Comparison of ENCODE assay signal across 9 cellular contexts in genomic region chr18:48927286-48928080, GRCh38. TPM values are rescaled to one million over a fixed set of nuclear protein-coding genes. Genes with fewer than 3 reads are reported as not detected.
DNase-seq lines count a peak whose midpoint lies in the region; ATAC-seq and TF ChIP-seq lines count a peak whose summit lies in the region.
"Had no signal": no experiment of that assay in that cellular context is flagged by ENCODE, and none has a peak within 500 bp of the region (broad histone marks: within the 10 kb centered on the region; RNA-seq: fewer than 3 reads in every experiment).

No MANE protein-coding gene starts in this region.

- no peak for TF ChIP-seq CTCF in Panc1 (IDR thresholded peaks at IDR 0.05)

- H3K4me3 ChIP-seq in Panc1 (ENCODE audit: low read depth in 2 of 2, low read length in 2 of 2), result no peak overlapping the region
- no peak overlapping the region for H3K4me3 ChIP-seq in right cardiac atrium (ENCODE audit: low read length)

- H3K4me1 ChIP-seq in Panc1 (ENCODE audit: control insufficient read depth, insufficient read depth, low read length), result peaks cover 94% of the 10 kb centered on the region
- H3K4me1 ChIP-seq in right cardiac atrium (ENCODE audit: control insufficient read depth, insufficient read depth, low read length), result peaks cover 70% of the 10 kb centered on the region

- CTCF ChIA-PET in Panc1 (lab: Charles Lee), result interaction anchor here (0.6 kb wide), 1 partner anchor 50 kb away, joined by 3 read pairs; no protein-coding TSS in a partner anchor

- peak; percentile 18 for DNase-seq in activated T-cell treated with anti-CD3 and anti-CD28 coated beads, Interleukin-2, amount 50 U/mL, for 1 hour
- no peak for DNase-seq in activated T-cell treated with anti-CD3 and anti-CD28 coated beads, Interleukin-2, amount 50 U/mL, for 48 hours
- DNase-seq in Panc1 (ENCODE audit: low read depth, low spot score) (no peak), right cardiac atrium (peak in 2 of 3 donors; percentile 50 to 51), dermis blood vessel endothelial cell (no peak)
- DNase-seq: stimulated activated CD4-positive, alpha-beta T cell treated with anti-CD3 and anti-CD28 coated beads, Interleukin-4, amount 100 ng/mL, for 24 hours had no signal

- POLR2A ChIA-PET in Panc1 (lab: Charles Lee), result no interaction called here

- 41% methylated on average over 11 of the region's 11 CpGs for WGBS in right cardiac atrium

- H3K9me3 ChIP-seq in Panc1 (ENCODE audit: control insufficient read depth, insufficient read depth, low read depth, low read length), result no peaks in the 10 kb centered on the region
- no peaks in the 10 kb centered on the region for H3K9me3 ChIP-seq in right cardiac atrium (ENCODE audit: control insufficient read depth, low read length)

- H3K27ac Mint-ChIP-seq in stimulated activated memory B cell treated with anti-CD40 and anti-IgM and Interleukin-4, amounts not matched to agents 10 μg/mL and 1 μg/mL and 100 μg/mL, for 72 hours, result peak overlapping the region; percentile 79

- ATAC-seq in Panc1 (no peak), right cardiac atrium (no peak), HG03342 (IDR thresholded peaks at IDR 0.05; ENCODE audit: unreplicated experiment) (no peak), GM18873 (IDR thresholded peaks at IDR 0.05; ENCODE audit: low FRiP score, unreplicated experiment) (no peak)
- ATAC-seq in stimulated activated memory B cell treated with anti-CD40 and anti-IgM and Interleukin-4, amounts not matched to agents 10 μg/mL and 1 μg/mL and 100 μg/mL, for 72 hours, result no peak

- H3K36me3 ChIP-seq in Panc1 (ENCODE audit: control insufficient read depth, insufficient read depth, low read length), result no peaks in the 10 kb centered on the region

- in situ Hi-C loops in Panc1 (cut with HindIII; ENCODE audit: low pct_unique_long_range_greater_than_20kb, low sequenced_read_pairs), result no loop called here

- no peak overlapping the region for H3K4me3 Mint-ChIP-seq in stimulated activated memory B cell treated with anti-CD40 and anti-IgM and Interleukin-4, amounts not matched to agents 10 μg/mL and 1 μg/mL and 100 μg/mL, for 72 hours

- no TSS peak for BruUV-seq in Panc1 (replicated peaks; lab: Mats Ljungman, UMichigan)

- H3K27me3 Mint-ChIP-seq in stimulated activated memory B cell treated with anti-CD40 and anti-IgM and Interleukin-4, amounts not matched to agents 10 μg/mL and 1 μg/mL and 100 μg/mL, for 72 hours, result no peaks in the 10 kb centered on the region

- peaks cover 100% of the 10 kb centered on the region for H3K4me1 Mint-ChIP-seq in stimulated activated memory B cell treated with anti-CD40 and anti-IgM and Interleukin-4, amounts not matched to agents 10 μg/mL and 1 μg/mL and 100 μg/mL, for 72 hours

- H3K9me3 Mint-ChIP-seq in stimulated activated memory B cell treated with anti-CD40 and anti-IgM and Interleukin-4, amounts not matched to agents 10 μg/mL and 1 μg/mL and 100 μg/mL, for 72 hours, result no peaks in the 10 kb centered on the region

- intact Hi-C loops in Panc1 (cut with micrococcal nuclease; ENCODE audit: unreplicated experiment), result loop anchor here (10.0 kb wide), 1 partner anchor 143 kb away; no protein-coding TSS in a partner anchor
- intact Hi-C loops in right cardiac atrium (cut with DNase I), result loop anchor here in 1 of 4 donors (5.0 kb wide), 1 partner anchor 75 kb away; no protein-coding TSS in a partner anchor

- H3K36me3 Mint-ChIP-seq in stimulated activated memory B cell treated with anti-CD40 and anti-IgM and Interleukin-4, amounts not matched to agents 10 μg/mL and 1 μg/mL and 100 μg/mL, for 72 hours, result peaks cover 38% of the 10 kb centered on the region

- H3K27me3 ChIP-seq in Panc1 (ENCODE audit: control insufficient read depth, insufficient read depth, low read length) (no peaks in the 10 kb centered on the region), right cardiac atrium (ENCODE audit: control insufficient read depth, insufficient read depth) (no peaks in the 10 kb centered on the region)

- H3K27ac ChIP-seq in Panc1 (ENCODE audit: low read length) (peak overlapping the region; percentile 99), right cardiac atrium (ENCODE audit: low read length) (peak overlapping the region; percentile 32)

RNA-seq across cellular contexts. Expression of gene SMAD7, which starts 23.3 kb away (rescaled TPM):
- 21.3 TPM for total RNA-seq in Panc1 (2021; ENCODE audit: unreplicated experiment)
- polyA plus RNA-seq in Panc1 (2012; ENCODE audit: insufficient read length), result 14.5 TPM
- 10 to 100 TPM; 66.3 to 97.6 (median 94.3) TPM for total RNA-seq in right cardiac atrium
- 34.8 TPM for polyA plus RNA-seq in right cardiac atrium
- 6.2 and 9.0 TPM in 2 replicates for total RNA-seq in dermis blood vessel endothelial cell

Comparison
In these comparisons a context has a peak if more than half of its experiments do, and no peak if none do; other contexts are left out.
1. DNase-seq: peak in activated T-cell treated with anti-CD3 and anti-CD28 coated beads, Interleukin-2, amount 50 U/mL, for 1 hour (single experiment) and right cardiac atrium (2 of 3); none in activated T-cell treated with anti-CD3 and anti-CD28 coated beads, Interleukin-2, amount 50 U/mL, for 48 hours (0 of 2), Panc1 (single experiment) and dermis blood vessel endothelial cell (single experiment).